In genomic region chr17:77560417-77560816, GRCh38 we compare ENCODE assay signal across 17 cellular contexts.
DNase-seq lines count a peak whose midpoint lies in the region; ATAC-seq and TF ChIP-seq lines count a peak whose summit lies in the region.
"Had no signal": no experiment of that assay in that cellular context is flagged by ENCODE, and none has a peak within 500 bp of the region (broad histone marks: within the 10 kb centered on the region; RNA-seq: fewer than 3 reads in every experiment).

No MANE protein-coding gene starts in this region.

- H3K23ac ChIP-seq in neuronal stem cell (ENCODE audit: low read depth, low read length, poor library complexity) = no peak overlapping the region

- no peak overlapping the region for H2BK120ac ChIP-seq in neuronal stem cell (ENCODE audit: low read depth, low read length)

- peak overlapping the region; percentile 69 for H3K18ac ChIP-seq in neuronal stem cell (ENCODE audit: low read length)

- H3K9me3 ChIP-seq in neuronal stem cell (replicated peaks in 1 of 2; ENCODE audit: control insufficient read depth in 2 of 2, insufficient read depth in 1 of 2, low read depth in 1 of 2, low read length in 2 of 2) = peaks cover 0 to 2% of the 10 kb centered on the region in 2 donors
- H3K9me3 ChIP-seq: A549, Caco-2 had no signal

- H2BK12ac ChIP-seq in neuronal stem cell (ENCODE audit: low read length) = no peak overlapping the region

- H3K9ac ChIP-seq in neuronal stem cell (ENCODE audit: low read depth, low read length, poor library complexity) = no peak overlapping the region
- H3K9ac ChIP-seq: BLaER1 treated with 17β-estradiol and CSF1 and Interleukin-3, amounts not matched to agents 10 nM and 100 nM had no signal

- no peak overlapping the region for H4K91ac ChIP-seq in neuronal stem cell (ENCODE audit: low read depth, low read length, poor library complexity)

- H4K8ac ChIP-seq in neuronal stem cell (ENCODE audit: low read depth, low read length) = no peak overlapping the region

- H3K4me1 ChIP-seq in neuronal stem cell (ENCODE audit: control insufficient read depth in 2 of 2, insufficient read depth in 1 of 2, low read depth in 1 of 2, low read length in 2 of 2) = peaks cover 7 to 15% of the 10 kb centered on the region in 2 donors
- H3K4me1 ChIP-seq: Caco-2 had no signal

- no peak overlapping the region for H2AFZ ChIP-seq in neuronal stem cell (ENCODE audit: low read length)

- no peak overlapping the region for H3K4me2 ChIP-seq in neuronal stem cell (ENCODE audit: insufficient read depth, low read length, poor library complexity, severe bottlenecking)
- H3K4me2 ChIP-seq: A549; BLaER1 treated with 17β-estradiol and CSF1 and Interleukin-3, amounts not matched to agents 10 nM and 100 nM had no signal

- H3K4ac ChIP-seq in neuronal stem cell (ENCODE audit: low read length) = no peak overlapping the region

- H3K79me1 ChIP-seq in neuronal stem cell (ENCODE audit: low read depth, low read length) = peaks cover 2% of the 10 kb centered on the region

- H2AK5ac ChIP-seq in neuronal stem cell (ENCODE audit: low read depth, low read length) = no peak overlapping the region

- peak overlapping the region; percentile 63 for H3K27ac ChIP-seq in VCaP
- H3K27ac ChIP-seq in neuronal stem cell (replicated peaks; ENCODE audit: low read length) = no peak overlapping the region
- H3K27ac ChIP-seq: 22Rv1; A549; BLaER1 treated with 17β-estradiol and CSF1 and Interleukin-3, amounts not matched to agents 10 nM and 100 nM; C4-2B had no signal

- no peak overlapping the region for H3K14ac ChIP-seq in neuronal stem cell (ENCODE audit: low read length)

- intact Hi-C loops in left colon (cut with DNase I, micrococcal nuclease) = no loop called here

- no CpG with 5 or more reads among the region's 11 CpGs for WGBS in neuronal stem cell (ENCODE audit: extremely low coverage in 2 of 2, insufficient read length in 2 of 2, insufficient replicate concordance in 1 of 2), 2 donors

- DNase-seq in DMS79 (lab: John Stamatoyannopoulos, UW) (peak; percentile 41), DMS79 treated with DMSO at 0.1 percent for 48 hours (lab: John Stamatoyannopoulos, UW) (no peak), left colon (peak in 1 of 2 donors; percentile 31), neuronal stem cell (ENCODE audit: low spot score) (no peak), H4 (ENCODE audit: low spot score) (no peak)
- DNase-seq: AML-193; Caco-2; Calu3; CD4-positive, alpha-beta T cell; CD8-positive, alpha-beta T cell; GF-D8 had no signal

- H2BK5ac ChIP-seq in neuronal stem cell (ENCODE audit: low read length) = no peak overlapping the region

- TF ChIP-seq CTCF in VCaP (conservative IDR thresholded peaks at IDR 0.05) = no peak

- no peak overlapping the region for H2BK15ac ChIP-seq in neuronal stem cell (ENCODE audit: low read length)

- H3K36me3 ChIP-seq in neuronal stem cell (replicated peaks in 1 of 2; ENCODE audit: control insufficient read depth in 2 of 2, insufficient read depth in 2 of 2, low read length in 2 of 2) = peaks cover 0 to 4% of the 10 kb centered on the region in 2 donors

- ATAC-seq in left colon (peak; percentile 77), GM18520 (IDR thresholded peaks at IDR 0.05; ENCODE audit: unreplicated experiment) (no peak)
- ATAC-seq: A549; CD8-positive, alpha-beta T cell had no signal

- peaks cover 0 to 39% (median 0%) of the 10 kb centered on the region in 3 experiments for H3K27me3 ChIP-seq in neuronal stem cell (ENCODE audit: control insufficient read depth in 3 of 3, insufficient read depth in 3 of 3, low read depth in 1 of 3, low read length in 3 of 3)
- H3K27me3 ChIP-seq: BLaER1 treated with 17β-estradiol and CSF1 and Interleukin-3, amounts not matched to agents 10 nM and 100 nM had no signal

- H3K4me3 ChIP-seq in neuronal stem cell (ENCODE audit: low read length in 2 of 2) = no peak overlapping the region
- H3K4me3 ChIP-seq: A549; BLaER1 treated with 17β-estradiol and CSF1 and Interleukin-3, amounts not matched to agents 10 nM and 100 nM had no signal
